27 cellular contexts compared by ENCODE assay signal in the genomic region with DNA sequence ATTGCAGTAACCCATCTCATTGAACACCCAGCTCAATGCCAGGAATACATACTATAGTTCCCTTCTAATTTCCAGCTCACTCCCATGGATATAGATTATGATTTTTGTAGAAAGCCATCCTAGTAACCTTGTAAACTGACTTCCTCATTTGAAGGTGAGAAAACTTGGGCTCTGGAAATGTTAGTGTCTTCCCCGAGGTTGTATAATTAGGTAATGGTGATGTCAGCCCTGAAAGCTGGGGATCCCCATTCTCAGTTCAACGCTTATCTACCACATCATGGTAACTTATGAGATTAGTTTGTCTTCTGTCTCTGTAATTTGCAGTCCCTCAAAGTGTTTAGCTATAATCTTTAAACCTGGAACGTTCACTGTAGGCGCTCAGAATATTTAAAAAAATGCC.
"Had no signal": no experiment of that assay in that cellular context is flagged by ENCODE, and none has a peak within 500 bp of the region (broad histone marks: within the 10 kb centered on the region; RNA-seq: fewer than 3 reads in every experiment).

No MANE protein-coding gene starts in this region.

- H3K27me3 ChIP-seq: ovary, transverse colon, uterus had no signal

- H3K27ac Mint-ChIP-seq: memory B cell; natural killer cell; stimulated activated memory B cell treated with anti-CD40 and anti-IgM and Interleukin-4, amounts not matched to agents 10 μg/mL and 1 μg/mL and 100 μg/mL, for 72 hours; stimulated activated naive CD8-positive, alpha-beta T cell treated with anti-CD3 and anti-CD28 coated beads, Interleukin-15, Interleukin-2, amounts not matched to agents 100 ng/mL and 50 ng/mL, for 24 hours had no signal

- ATAC-seq: foreskin keratinocyte; gastroesophageal sphincter; heart left ventricle; left lobe of liver; natural killer cell; psoas muscle; right cardiac atrium; stimulated activated memory B cell treated with anti-CD40 and anti-IgM and Interleukin-4, amounts not matched to agents 10 μg/mL and 1 μg/mL and 100 μg/mL, for 72 hours; upper lobe of right lung had no signal

- H3K4me3 Mint-ChIP-seq: memory B cell; natural killer cell; stimulated activated memory B cell treated with anti-CD40 and anti-IgM and Interleukin-4, amounts not matched to agents 10 μg/mL and 1 μg/mL and 100 μg/mL, for 72 hours; stimulated activated naive CD8-positive, alpha-beta T cell treated with anti-CD3 and anti-CD28 coated beads, Interleukin-15, Interleukin-2, amounts not matched to agents 100 ng/mL and 50 ng/mL, for 24 hours had no signal

- H3K4me1 Mint-ChIP-seq: memory B cell; stimulated activated memory B cell treated with anti-CD40 and anti-IgM and Interleukin-4, amounts not matched to agents 10 μg/mL and 1 μg/mL and 100 μg/mL, for 72 hours had no signal

- H2AFZ ChIP-seq: hepatocyte had no signal

- H3K9me3 ChIP-seq: esophagus muscularis mucosa, heart left ventricle, ovary, psoas muscle, sigmoid colon, suprapubic skin, transverse colon, upper lobe of right lung, uterus had no signal

- H3K79me2 ChIP-seq: hepatocyte had no signal

- FAIRE-seq: endothelial cell of umbilical vein, kidney had no signal

- H3K4me3 ChIP-seq: esophagus muscularis mucosa, gastroesophageal sphincter, heart left ventricle, hepatocyte, lung, ovary, psoas muscle, sigmoid colon, suprapubic skin, transverse colon, upper lobe of right lung, uterus had no signal

- H3K4me2 ChIP-seq: hepatocyte had no signal

- H3K36me3 Mint-ChIP-seq: memory B cell; stimulated activated memory B cell treated with anti-CD40 and anti-IgM and Interleukin-4, amounts not matched to agents 10 μg/mL and 1 μg/mL and 100 μg/mL, for 72 hours had no signal

- H3K36me3 ChIP-seq: esophagus muscularis mucosa, gastroesophageal sphincter, heart left ventricle, ovary, sigmoid colon, suprapubic skin, transverse colon, upper lobe of right lung, uterus had no signal

- DNase-seq: dermis blood vessel endothelial cell; effector memory CD4-positive, alpha-beta T cell; foreskin keratinocyte; heart left ventricle; kidney; natural killer cell; occipital lobe; ovary; posterior cingulate gyrus; psoas muscle; right cardiac atrium; sigmoid colon; stimulated activated CD4-positive, alpha-beta T cell treated with anti-CD3 and anti-CD28 coated beads, Interleukin-2, amount 100 ng/mL, for 24 hours; stimulated activated CD4-positive, alpha-beta T cell treated with anti-CD3 and anti-CD28 coated beads, Interleukin-4, amount 100 ng/mL, for 24 hours; transverse colon; upper lobe of right lung; uterus had no signal

- H3K9me3 Mint-ChIP-seq: memory B cell; natural killer cell; stimulated activated naive CD8-positive, alpha-beta T cell treated with anti-CD3 and anti-CD28 coated beads, Interleukin-15, Interleukin-2, amounts not matched to agents 100 ng/mL and 50 ng/mL, for 24 hours had no signal

- H3K27ac ChIP-seq: esophagus muscularis mucosa, foreskin keratinocyte, gastroesophageal sphincter, heart left ventricle, hepatocyte, ovary, psoas muscle, sigmoid colon, suprapubic skin, transverse colon, upper lobe of right lung, uterus had no signal

- H3K4me1 ChIP-seq: foreskin keratinocyte, psoas muscle, sigmoid colon, suprapubic skin, transverse colon, upper lobe of right lung, uterus had no signal
